8 cellular contexts compared by ENCODE assay signal in the genomic region with DNA sequence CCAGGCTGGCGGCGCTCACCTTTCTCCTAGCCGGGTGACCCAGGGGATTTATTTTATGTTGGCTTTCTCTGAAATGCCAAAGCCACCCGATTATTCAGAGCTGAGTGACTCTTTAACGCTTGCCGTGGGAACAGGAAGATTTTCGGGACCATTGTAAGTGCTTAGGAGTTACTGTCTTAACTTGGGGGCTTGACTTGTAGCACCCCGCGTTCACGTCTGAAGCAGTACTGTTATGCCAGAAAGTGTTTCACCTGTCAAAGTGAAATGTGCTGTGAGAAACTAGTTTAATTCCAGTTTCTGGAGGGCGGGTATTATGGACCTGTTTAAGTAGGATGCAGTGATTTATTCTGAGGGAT. TPM values are rescaled to one million over a fixed set of nuclear protein-coding genes. Genes with fewer than 3 reads are reported as not detected.
DNase-seq lines count a peak whose midpoint lies in the region; ATAC-seq and TF ChIP-seq lines count a peak whose summit lies in the region.

No MANE protein-coding gene starts in this region.

- H3K36me3 ChIP-seq in esophagus squamous epithelium: peaks cover 0 to 31% (median 0%) of the 10 kb centered on the region in 3 donors

- POLR2A ChIA-PET in RWPE1 (lab: Yijun Ruan, JAX; ENCODE audit: low non-redundant PET): interaction anchor here (0.6 to 1.8 kb wide), 2 partner anchors 22 to 450 kb away, joined by 3 to 6 read pairs; partner anchors contain the start of genes GON7 and UBR7

- CTCF ChIA-PET in RWPE1 (lab: Yijun Ruan, JAX): no interaction called here

- intact Hi-C loops in esophagus squamous epithelium (cut with DNase I): no loop called here

- peak overlapping the region; percentile 94 for H3K27ac Mint-ChIP-seq in T-helper 1 cell treated with Interleukin-12 subunit alpha and Interleukin-12 subunit beta and Interleukin-4 antibody, amounts not matched to agents 30 μg/mL and 1 μg/mL, for 36 hours
- H3K27ac Mint-ChIP-seq in progenitor cell of endocrine pancreas: peak overlapping the region; percentile 96

- peak overlapping the region; percentile 97 for H3K27ac ChIP-seq in RWPE1
- H3K27ac ChIP-seq in esophagus squamous epithelium: peak overlapping the region; percentile 92 to 97 (median 92)

- H3K27me3 ChIP-seq in esophagus squamous epithelium: no peaks in the 10 kb centered on the region

- DNase-seq in T-helper 1 cell: no peak
- DNase-seq in RWPE1 (ENCODE audit: low spot score): no peak
- no peak for DNase-seq in esophagus squamous epithelium (lab: John Stamatoyannopoulos, UW)
- DNase-seq in progenitor cell of endocrine pancreas (ENCODE audit: low spot score, unreplicated experiment): no peak
- no peak for DNase-seq in activated effector memory CD4-positive, alpha-beta T cell treated with Interleukin-2 at 50 U/mL for 16 hours
- no peak for DNase-seq in amygdala (lab: John Stamatoyannopoulos, UW)

- 0 to 1% methylated on average over 8 to 10 of the region's 11 CpGs for WGBS in esophagus squamous epithelium, 2 donors

- H3K4me3 Mint-ChIP-seq in T-helper 1 cell treated with Interleukin-12 subunit alpha and Interleukin-12 subunit beta and Interleukin-4 antibody, amounts not matched to agents 30 μg/mL and 1 μg/mL, for 36 hours: peak overlapping the region; percentile 94
- H3K4me3 Mint-ChIP-seq in progenitor cell of endocrine pancreas (ENCODE audit: low read depth): peak overlapping the region; percentile 97

- H3K27me3 Mint-ChIP-seq in T-helper 1 cell treated with Interleukin-12 subunit alpha and Interleukin-12 subunit beta and Interleukin-4 antibody, amounts not matched to agents 30 μg/mL and 1 μg/mL, for 36 hours (ENCODE audit: low read depth): no peaks in the 10 kb centered on the region
- no peaks in the 10 kb centered on the region for H3K27me3 Mint-ChIP-seq in progenitor cell of endocrine pancreas

- no peak for TF ChIP-seq POLR2A in esophagus squamous epithelium (IDR thresholded peaks at IDR 0.05)

- peaks cover 8% of the 10 kb centered on the region for H3K36me3 Mint-ChIP-seq in T-helper 1 cell treated with Interleukin-12 subunit alpha and Interleukin-12 subunit beta and Interleukin-4 antibody, amounts not matched to agents 30 μg/mL and 1 μg/mL, for 36 hours (ENCODE audit: low read depth)
- H3K36me3 Mint-ChIP-seq in progenitor cell of endocrine pancreas (ENCODE audit: insufficient read depth): peaks cover 4% of the 10 kb centered on the region

- H3K4me3 ChIP-seq in esophagus squamous epithelium: peak overlapping the region; percentile 65 to 94 (median 76)

- peaks cover 18% of the 10 kb centered on the region for H3K4me1 Mint-ChIP-seq in T-helper 1 cell treated with Interleukin-12 subunit alpha and Interleukin-12 subunit beta and Interleukin-4 antibody, amounts not matched to agents 30 μg/mL and 1 μg/mL, for 36 hours (ENCODE audit: low read depth)
- peaks cover 16% of the 10 kb centered on the region for H3K4me1 Mint-ChIP-seq in progenitor cell of endocrine pancreas (ENCODE audit: low read depth)

- TF ChIP-seq CTCF in RWPE1 (conservative IDR thresholded peaks at IDR 0.05; ENCODE audit: low read depth) (no peak), esophagus squamous epithelium (IDR thresholded peaks at IDR 0.05) (no peak), progenitor cell of endocrine pancreas (IDR thresholded peaks at IDR 0.05; ENCODE audit: unreplicated experiment) (no peak)

- H3K9me3 Mint-ChIP-seq in T-helper 1 cell treated with Interleukin-12 subunit alpha and Interleukin-12 subunit beta and Interleukin-4 antibody, amounts not matched to agents 30 μg/mL and 1 μg/mL, for 36 hours: no peaks in the 10 kb centered on the region
- H3K9me3 Mint-ChIP-seq in progenitor cell of endocrine pancreas (ENCODE audit: low read depth): no peaks in the 10 kb centered on the region

- H3K4me1 ChIP-seq in esophagus squamous epithelium: peaks cover 7 to 43% (median 16%) of the 10 kb centered on the region in 3 donors

- ATAC-seq in esophagus mucosa: no peak

- H3K9me3 ChIP-seq in esophagus squamous epithelium: no peaks in the 10 kb centered on the region

RNA-seq across cellular contexts. Expression of gene LYSET, which starts 0.2 kb away (rescaled TPM):
- 1 to 10 TPM; 1.4 to 6.5 (median 4.7) TPM for total RNA-seq in esophagus squamous epithelium
- 27.6 and 28.3 TPM in 2 replicates for total RNA-seq in progenitor cell of endocrine pancreas
- 13.9 TPM for total RNA-seq in esophagus mucosa

RNA-seq across cellular contexts. Expression of gene MOAP1, which starts 0.6 kb away (rescaled TPM):
- total RNA-seq in esophagus squamous epithelium: 10 to 100 TPM in 2 of 4 donors, 1 to 10 TPM in 2; 4.9 to 28.8 (median 11.5) TPM
- 23.3 and 23.4 TPM in 2 replicates for total RNA-seq in progenitor cell of endocrine pancreas
- total RNA-seq in esophagus mucosa: 4.6 TPM

RNA-seq across cellular contexts. Expression of gene GON7, which starts 21.6 kb away (rescaled TPM):
- total RNA-seq in esophagus squamous epithelium (10 to 100 TPM in 3 of 4 donors, 1 to 10 TPM in 1; 9.2 to 15.2 (median 10.2) TPM), progenitor cell of endocrine pancreas (9.0 and 10.6 TPM in 2 replicates), esophagus mucosa (9.8 TPM)

RNA-seq across cellular contexts. Expression of gene UBR7, which starts 21.7 kb away (rescaled TPM):
- total RNA-seq in esophagus squamous epithelium: 10 to 100 TPM; 13.2 to 29.6 (median 19.9) TPM
- 16.0 and 17.2 TPM in 2 replicates for total RNA-seq in progenitor cell of endocrine pancreas
- total RNA-seq in esophagus mucosa: 13.4 TPM
